In the genomic region with DNA sequence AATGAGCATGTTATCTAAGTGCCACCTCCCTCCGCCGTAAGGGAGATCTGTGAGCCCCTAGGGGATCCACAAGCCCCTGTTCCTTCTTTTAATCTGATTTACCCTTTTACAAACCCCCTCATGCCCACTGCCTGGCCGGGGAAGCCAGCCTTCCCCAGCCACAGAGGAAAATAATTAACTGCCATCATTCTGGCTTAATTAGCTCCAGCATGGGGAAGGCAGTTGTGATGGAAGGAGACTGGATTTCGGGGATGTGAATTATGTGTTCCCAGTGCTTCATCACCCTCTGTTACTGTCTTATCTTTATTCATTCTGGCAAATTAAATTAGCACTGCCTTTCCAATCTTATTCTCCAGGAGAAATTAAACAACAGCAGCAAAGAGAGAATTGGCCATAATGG, we compare ENCODE assay signal across 25 cellular contexts.
"Had no signal": no experiment of that assay in that cellular context is flagged by ENCODE, and none has a peak within 500 bp of the region (broad histone marks: within the 10 kb centered on the region; RNA-seq: fewer than 3 reads in every experiment).

No MANE protein-coding gene starts in this region.

- H3K27me3 ChIP-seq: colonic mucosa, right lobe of liver had no signal

- H3K27ac ChIP-seq: colonic mucosa, neutrophil, parathyroid adenoma, right lobe of liver, suprapubic skin, transverse colon, upper lobe of right lung had no signal

- H3K4me3 Mint-ChIP-seq: effector memory CD8-positive, alpha-beta T cell; memory B cell; mesothelial cell of epicardium; naive B cell; natural killer cell treated with Interleukin-12 subunit alpha and Interleukin-12 subunit beta and Interleukin-15 and Interleukin-18, amount 100 ng/mL, for 72 hours; neural crest cell; stimulated activated naive CD8-positive, alpha-beta T cell treated with anti-CD3 and anti-CD28 coated beads, Interleukin-15, amount 100 ng/mL, for 72 hours had no signal

- H3K27ac Mint-ChIP-seq: effector memory CD8-positive, alpha-beta T cell; memory B cell; mesothelial cell of epicardium; natural killer cell treated with Interleukin-12 subunit alpha and Interleukin-12 subunit beta and Interleukin-15 and Interleukin-18, amount 100 ng/mL, for 72 hours; progenitor cell of endocrine pancreas; stimulated activated naive CD8-positive, alpha-beta T cell treated with anti-CD3 and anti-CD28 coated beads, Interleukin-15, amount 100 ng/mL, for 72 hours had no signal

- H3K4me3 ChIP-seq: colonic mucosa, lung, mucosa of descending colon, right lobe of liver, suprapubic skin, transverse colon, upper lobe of right lung had no signal

- H3K9me3 ChIP-seq: colonic mucosa, neutrophil, right lobe of liver, suprapubic skin, transverse colon, upper lobe of right lung had no signal

- H3K36me3 ChIP-seq: colonic mucosa, neutrophil, right lobe of liver, suprapubic skin, transverse colon, upper lobe of right lung had no signal

- DNase-seq: colonic mucosa; dermis blood vessel endothelial cell; effector memory CD8-positive, alpha-beta T cell; kidney; mucosa of descending colon; naive B cell; small intestine; stimulated activated CD4-positive, alpha-beta T cell treated with anti-CD3 and anti-CD28 coated beads, Interleukin-15, amount 100 ng/mL, for 24 hours; stimulated activated CD4-positive, alpha-beta T cell treated with anti-CD3 and anti-CD28 coated beads, Interleukin-2, amount 100 ng/mL, for 48 hours; stimulated activated naive CD4-positive, alpha-beta T cell; stimulated activated naive CD8-positive, alpha-beta T cell treated with anti-CD3 and anti-CD28 coated beads, Interleukin-15, amount 100 ng/mL, for 72 hours; transverse colon; upper lobe of right lung had no signal

- ATAC-seq: effector memory CD8-positive, alpha-beta T cell; left lobe of liver; mucosa of descending colon; right lobe of liver; stimulated activated naive CD8-positive, alpha-beta T cell treated with anti-CD3 and anti-CD28 coated beads, Interleukin-15, amount 100 ng/mL, for 72 hours; upper lobe of right lung had no signal

- H3K36me3 Mint-ChIP-seq: memory B cell, mesothelial cell of epicardium had no signal

- FAIRE-seq: frontal cortex, kidney, small intestine had no signal

- H3K9me3 Mint-ChIP-seq: effector memory CD8-positive, alpha-beta T cell; natural killer cell treated with Interleukin-12 subunit alpha and Interleukin-12 subunit beta and Interleukin-15 and Interleukin-18, amount 100 ng/mL, for 72 hours; stimulated activated naive CD8-positive, alpha-beta T cell treated with anti-CD3 and anti-CD28 coated beads, Interleukin-15, amount 100 ng/mL, for 72 hours had no signal

- H3K4me1 ChIP-seq: colonic mucosa, parathyroid adenoma, right lobe of liver, suprapubic skin, transverse colon, upper lobe of right lung had no signal

- H3K4me1 Mint-ChIP-seq: memory B cell; mesothelial cell of epicardium; neural crest cell; stimulated activated naive CD8-positive, alpha-beta T cell treated with anti-CD3 and anti-CD28 coated beads, Interleukin-15, amount 100 ng/mL, for 72 hours had no signal
